Comparison of ENCODE assay signal across 1 cellular context in genomic region chr16:2500937-2501750, GRCh38.
A peak's percentile ranks its signal among the peaks of the same experiment; 100 is the strongest.
TF ChIP-seq lines count a peak whose summit lies in the region.

No MANE protein-coding gene starts in this region.

TF ChIP-seq in K562, 482 proteins besides CTCF, POLR2A, EP300 and RAD21 (continued from another document and continues in another):
- TF ChIP-seq ARID4B (CRISPR knock-in tag; IDR thresholded peaks at IDR 0.05) (peak; percentile 20; the same call in 1 of the 2 replicates), POLR2G (IDR thresholded peaks at IDR 0.05; ENCODE audit: low read depth, low read length) (peak; percentile 38; the same call in 1 of the 2 replicates), STAG1 (CRISPR knock-in tag; IDR thresholded peaks at IDR 0.05; ENCODE audit: borderline replicate concordance) (peak; percentile 94), ZNF77 (CRISPR knock-in tag; IDR thresholded peaks at IDR 0.05) (no peak), ZBTB43 (CRISPR knock-in tag; IDR thresholded peaks at IDR 0.05) (no peak), SAFB2 (IDR thresholded peaks at IDR 0.05; ENCODE audit: borderline replicate concordance, low read depth, low read length, severe bottlenecking) (no peak), FOXP4 (CRISPR knock-in tag; IDR thresholded peaks at IDR 0.05; ENCODE audit: borderline replicate concordance) (no peak), ARID2 (IDR thresholded peaks at IDR 0.05) (peak; percentile 71), NBN (IDR thresholded peaks at IDR 0.05; ENCODE audit: low read depth) (no peak), REST (CRISPR knock-in tag; IDR thresholded peaks at IDR 0.05; ENCODE audit: low read depth) (no peak), HEY1 (CRISPR knock-in tag; IDR thresholded peaks at IDR 0.05; ENCODE audit: borderline replicate concordance) (no peak), DIDO1 (tag; IDR thresholded peaks at IDR 0.05; ENCODE audit: low read depth) (no peak), TRIM24 (IDR thresholded peaks at IDR 0.05) (no peak), LEF1 (IDR thresholded peaks at IDR 0.05) (no peak), COPS2 (conservative IDR thresholded peaks at IDR 0.05) (no peak), KDM2B (CRISPR knock-in tag; IDR thresholded peaks at IDR 0.05) (no peak), ZNF583 (CRISPR knock-in tag; IDR thresholded peaks at IDR 0.05) (no peak), GMEB1 (CRISPR knock-in tag; IDR thresholded peaks at IDR 0.05) (no peak), ZNF584 (CRISPR knock-in tag; IDR thresholded peaks at IDR 0.05; ENCODE audit: low read depth) (no peak), U2AF1 (optimal IDR thresholded peaks at IDR 0.05; ENCODE audit: low read depth, low read length) (no peak), NR4A1 (CRISPR knock-in tag; IDR thresholded peaks at IDR 0.05) (no peak), NR4A1 (tag; IDR thresholded peaks at IDR 0.05) (no peak), ATF2 (CRISPR knock-in tag; IDR thresholded peaks at IDR 0.05) (no peak), ZNF316 (IDR thresholded peaks at IDR 0.05) (no peak), ERF (CRISPR knock-in tag; IDR thresholded peaks at IDR 0.05) (no peak), ZBTB7A (IDR thresholded peaks at IDR 0.05; ENCODE audit: borderline replicate concordance, control insufficient read depth, low read depth, low read length) (peak; percentile 91), SAP30 (IDR thresholded peaks at IDR 0.05; ENCODE audit: borderline replicate concordance, insufficient read depth, low read depth, low read length, poor library complexity, severe bottlenecking) (no peak), HOMEZ (CRISPR knock-in tag; IDR thresholded peaks at IDR 0.05) (no peak), FOXK1 (CRISPR knock-in tag; IDR thresholded peaks at IDR 0.05; ENCODE audit: borderline replicate concordance) (no peak), PCBP1 (IDR thresholded peaks at IDR 0.05; ENCODE audit: low read depth, low read length, poor library complexity, severe bottlenecking) (no peak), ZBTB12 (CRISPR knock-in tag; IDR thresholded peaks at IDR 0.05) (no peak), ZNF507 (tag; conservative IDR thresholded peaks at IDR 0.05) (no peak), HDAC8 (tag; IDR thresholded peaks at IDR 0.05) (no peak), SAFB (IDR thresholded peaks at IDR 0.05; ENCODE audit: borderline replicate concordance, low read depth, low read length) (no peak), SRF (CRISPR knock-in tag; IDR thresholded peaks at IDR 0.05) (no peak), ZNF431 (CRISPR knock-in tag; IDR thresholded peaks at IDR 0.05) (no peak), MTF1 (CRISPR knock-in tag; IDR thresholded peaks at IDR 0.05; ENCODE audit: borderline replicate concordance) (no peak), E2F6 (IDR thresholded peaks at IDR 0.05; ENCODE audit: borderline replicate concordance in 1 of 2, extremely low read depth in 1 of 2, insufficient read depth in 1 of 2, insufficient read length in 1 of 2, low read depth in 1 of 2, low read length in 1 of 2, poor library complexity in 1 of 2, severe bottlenecking in 1 of 2) (no peak), ELF1 (tag; IDR thresholded peaks at IDR 0.05) (no peak), FOXM1 (IDR thresholded peaks at IDR 0.05; ENCODE audit: low read depth) (no peak), FOXM1 (CRISPR knock-in tag; IDR thresholded peaks at IDR 0.05; ENCODE audit: low read depth) (no peak), THAP7 (CRISPR knock-in tag; IDR thresholded peaks at IDR 0.05) (no peak)
